In genomic region chr2:38274286-38275276, GRCh38 we compare ENCODE assay signal across 8 cellular contexts.
DNase-seq lines count a peak whose midpoint lies in the region; ATAC-seq, FAIRE-seq and TF ChIP-seq lines count a peak whose summit lies in the region.

No MANE protein-coding gene starts in this region.

- H3K9me3 Mint-ChIP-seq in CD4-positive, CD25-positive, alpha-beta regulatory T cell = no peaks in the 10 kb centered on the region

- H3K4me1 Mint-ChIP-seq in CD4-positive, CD25-positive, alpha-beta regulatory T cell = no peaks in the 10 kb centered on the region

- H3K27ac ChIP-seq in CD4-positive, CD25-positive, alpha-beta regulatory T cell (ENCODE audit: insufficient read depth, low read length, poor library complexity, severe bottlenecking) = no peak overlapping the region

- no peak overlapping the region for H3K27ac Mint-ChIP-seq in CD4-positive, CD25-positive, alpha-beta regulatory T cell

- no peaks in the 10 kb centered on the region for H3K27me3 Mint-ChIP-seq in CD4-positive, CD25-positive, alpha-beta regulatory T cell

- no peaks in the 10 kb centered on the region for H3K4me1 ChIP-seq in CD4-positive, CD25-positive, alpha-beta regulatory T cell (ENCODE audit: control insufficient read depth, insufficient read depth, low read length, poor library complexity, severe bottlenecking)

- peak; percentile 55 for TF ChIP-seq CTCF in fibroblast of pulmonary artery (IDR thresholded peaks at IDR 0.05; ENCODE audit: low read length, missing control alignments)

- no peaks in the 10 kb centered on the region for H3K27me3 ChIP-seq in CD4-positive, CD25-positive, alpha-beta regulatory T cell (ENCODE audit: control insufficient read depth, insufficient read depth, low read length)

- no peaks in the 10 kb centered on the region for H3K36me3 ChIP-seq in CD4-positive, CD25-positive, alpha-beta regulatory T cell (ENCODE audit: control insufficient read depth, insufficient read depth, low read length)

- ATAC-seq in CD4-positive, CD25-positive, alpha-beta regulatory T cell (ENCODE audit: low read depth in 2 of 2) = peak in 1 of 2 donors; percentile 50
- ATAC-seq in GM19455 (IDR thresholded peaks at IDR 0.05; ENCODE audit: unreplicated experiment) (no peak), HG02852 (IDR thresholded peaks at IDR 0.05; ENCODE audit: unreplicated experiment) (no peak)

- no peaks in the 10 kb centered on the region for H3K36me3 Mint-ChIP-seq in CD4-positive, CD25-positive, alpha-beta regulatory T cell

- peak; percentile 6 to 76 (median 23) for DNase-seq in CD4-positive, CD25-positive, alpha-beta regulatory T cell
- DNase-seq in GM19239 (ENCODE audit: insufficient read length, low spot score) = peak; percentile 20
- DNase-seq in NCI-H2107 treated with DMSO at 0.1 percent for 48 hours (lab: John Stamatoyannopoulos, UW; ENCODE audit: unreplicated experiment) = peak; percentile 53
- DNase-seq in fibroblast of pulmonary artery (ENCODE audit: low read depth) = peak; percentile 91
- peak; percentile 64 for DNase-seq in non-pigmented ciliary epithelial cell (ENCODE audit: low read depth)

- H3K9me3 ChIP-seq in CD4-positive, CD25-positive, alpha-beta regulatory T cell (ENCODE audit: control insufficient read depth in 2 of 2, low read length in 2 of 2) = no peaks in the 10 kb centered on the region

- FAIRE-seq in GM19239 (lab: Jason Lieb, UNC) = peak; percentile 81
- peak; percentile 90 for FAIRE-seq in TTC549 (lab: Jason Lieb, UNC)

- no peak overlapping the region for H3K4me3 Mint-ChIP-seq in CD4-positive, CD25-positive, alpha-beta regulatory T cell

- H3K4me3 ChIP-seq in CD4-positive, CD25-positive, alpha-beta regulatory T cell (ENCODE audit: low read depth, low read length) = no peak overlapping the region
- H3K4me3 ChIP-seq in fibroblast of pulmonary artery (replicated peaks; ENCODE audit: low read depth, low read length) = no peak overlapping the region

Comparison
In these comparisons a context has a peak if more than half of its experiments do, and no peak if none do; other contexts are left out.
1. DNase-seq: peak in every context shown above with its lines; median percentile 91 in fibroblast of pulmonary artery; 64 in non-pigmented ciliary epithelial cell; 53 in NCI-H2107 treated with DMSO at 0.1 percent for 48 hours; 23 in CD4-positive, CD25-positive, alpha-beta regulatory T cell; 20 in GM19239.